ENCODE assay signal across 28 cellular contexts in the genomic region with DNA sequence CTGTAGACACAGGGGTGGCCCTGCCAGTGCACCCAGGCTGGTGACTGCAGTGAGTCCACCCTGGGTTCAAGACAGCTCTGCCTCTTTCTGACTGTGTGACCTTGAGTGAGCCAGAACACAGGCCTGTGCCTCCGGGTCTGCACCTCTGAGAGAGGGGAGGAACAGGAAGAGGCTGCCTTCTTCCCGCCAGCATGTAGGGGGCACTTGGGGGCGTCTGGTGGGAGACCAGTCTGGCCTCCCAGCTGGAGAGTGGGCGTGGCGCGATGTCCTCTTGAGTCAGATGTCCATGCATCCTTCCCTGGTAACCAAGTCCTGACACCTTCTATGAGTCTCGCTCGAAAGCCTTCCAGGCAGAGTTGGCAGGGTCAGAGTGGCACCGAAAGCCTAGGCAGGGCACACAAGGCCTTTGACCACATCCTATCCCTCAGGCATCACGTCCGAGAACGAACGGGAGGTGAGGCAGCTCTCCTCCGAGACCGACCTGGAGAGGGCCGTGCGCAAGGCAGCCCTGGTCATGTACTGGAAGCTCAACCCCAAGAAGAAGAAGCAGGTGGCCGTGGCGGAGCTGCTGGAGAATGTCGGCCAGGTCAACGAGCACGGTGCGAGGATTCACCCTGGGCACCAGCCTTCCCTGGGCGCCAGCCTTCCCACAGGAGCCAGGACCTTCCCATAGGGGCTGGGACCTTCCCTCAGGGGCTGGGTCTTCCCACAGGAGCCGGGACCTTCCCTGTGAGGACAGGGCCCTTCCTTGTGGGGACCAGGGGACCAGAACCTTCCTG.
"Had no signal": no experiment of that assay in that cellular context is flagged by ENCODE, and none has a peak within 500 bp of the region (broad histone marks: within the 10 kb centered on the region; RNA-seq: fewer than 3 reads in every experiment).

No MANE protein-coding gene starts in this region.

- DNase-seq: activated CD4-positive, alpha-beta T cell treated with anti-CD3 and anti-CD28 coated beads for 4 hours; activated CD4-positive, alpha-beta T cell treated with anti-CD3 and anti-CD28 coated beads, Interleukin-2, amount 50 U/mL, for 4 hours; activated naive CD4-positive, alpha-beta T cell; activated T-cell treated with anti-CD3 and anti-CD28 coated beads for 4 hours; activated T-cell treated with anti-CD3 and anti-CD28 coated beads, Interleukin-2, amount 50 U/mL, for 72 hours; anterior cingulate cortex; endodermal cell; foreskin melanocyte; immature natural killer cell; kidney; left colon; naive thymus-derived CD8-positive, alpha-beta T cell; small intestine; stimulated activated CD4-positive, alpha-beta T cell treated with anti-CD3 and anti-CD28 coated beads, Interleukin-4, amount 100 ng/mL, for 4 hours; stimulated activated CD8-positive, alpha-beta memory T cell treated with anti-CD3 and anti-CD28 coated beads, Interleukin-4, amount 100 ng/mL, for 48 hours; stimulated activated naive CD8-positive, alpha-beta T cell treated with anti-CD3 and anti-CD28 coated beads, Interleukin-15, amount 100 ng/mL, for 72 hours; substantia nigra; T-helper 1 cell had no signal

- H3K27ac ChIP-seq: esophagus muscularis mucosa, vagina had no signal

- H3K27ac Mint-ChIP-seq: activated naive CD8-positive, alpha-beta T cell; activated T-cell treated with anti-CD3 and anti-CD28 coated beads, Interleukin-2, amount 50 U/mL, for 72 hours; dendritic cell treated with granulocyte-macrophage colony-stimulating factor and Interleukin-4, amounts not matched to agents 40 ng/mL and 50 ng/mL, for 4 days; endodermal cell; immature natural killer cell; memory B cell; naive thymus-derived CD8-positive, alpha-beta T cell; stimulated activated memory B cell treated with anti-CD40 and anti-IgM and Interleukin-4, amounts not matched to agents 10 μg/mL and 1 μg/mL and 100 μg/mL, for 72 hours; T-helper 2 cell treated with Interferon-gamma antibody and Interleukin-4, amounts not matched to agents 5 μg/mL and 100 μg/mL, for 36 hours; type B pancreatic cell had no signal

- H3K4me1 Mint-ChIP-seq: central memory CD8-positive, alpha-beta T cell; endodermal cell; immature natural killer cell; memory B cell; stimulated activated memory B cell treated with anti-CD40 and anti-IgM and Interleukin-4, amounts not matched to agents 10 μg/mL and 1 μg/mL and 100 μg/mL, for 72 hours; stimulated activated naive CD8-positive, alpha-beta T cell treated with anti-CD3 and anti-CD28 coated beads, Interleukin-15, amount 100 ng/mL, for 72 hours had no signal

- H3K4me1 ChIP-seq: esophagus muscularis mucosa, vagina had no signal

- H3K9me3 ChIP-seq: esophagus muscularis mucosa, vagina had no signal

- ATAC-seq: activated T-cell treated with anti-CD3 and anti-CD28 coated beads, Interleukin-2, amount 50 U/mL, for 72 hours; left colon; naive thymus-derived CD8-positive, alpha-beta T cell; sciatic nerve; stimulated activated memory B cell treated with anti-CD40 and anti-IgM and Interleukin-4, amounts not matched to agents 10 μg/mL and 1 μg/mL and 100 μg/mL, for 72 hours had no signal

- H3K9me3 Mint-ChIP-seq: activated T-cell treated with anti-CD3 and anti-CD28 coated beads, Interleukin-2, amount 50 U/mL, for 72 hours; central memory CD8-positive, alpha-beta T cell; dendritic cell treated with granulocyte-macrophage colony-stimulating factor and Interleukin-4, amounts not matched to agents 40 ng/mL and 50 ng/mL, for 4 days; endodermal cell; immature natural killer cell; memory B cell; naive thymus-derived CD8-positive, alpha-beta T cell; stimulated activated memory B cell treated with anti-CD40 and anti-IgM and Interleukin-4, amounts not matched to agents 10 μg/mL and 1 μg/mL and 100 μg/mL, for 72 hours; stimulated activated naive CD8-positive, alpha-beta T cell treated with anti-CD3 and anti-CD28 coated beads, Interleukin-15, amount 100 ng/mL, for 72 hours; T-helper 2 cell treated with Interferon-gamma antibody and Interleukin-4, amounts not matched to agents 5 μg/mL and 100 μg/mL, for 36 hours; type B pancreatic cell had no signal

- H3K4me3 ChIP-seq: esophagus muscularis mucosa, vagina had no signal

- H3K27me3 Mint-ChIP-seq: activated naive CD8-positive, alpha-beta T cell; central memory CD8-positive, alpha-beta T cell; dendritic cell treated with granulocyte-macrophage colony-stimulating factor and Interleukin-4, amounts not matched to agents 40 ng/mL and 50 ng/mL, for 4 days; memory B cell; naive thymus-derived CD8-positive, alpha-beta T cell; stimulated activated memory B cell treated with anti-CD40 and anti-IgM and Interleukin-4, amounts not matched to agents 10 μg/mL and 1 μg/mL and 100 μg/mL, for 72 hours; stimulated activated naive CD8-positive, alpha-beta T cell treated with anti-CD3 and anti-CD28 coated beads, Interleukin-15, amount 100 ng/mL, for 72 hours; type B pancreatic cell had no signal

- H3K27me3 ChIP-seq: esophagus muscularis mucosa, vagina had no signal

- H3K4me3 Mint-ChIP-seq: activated naive CD8-positive, alpha-beta T cell; activated T-cell treated with anti-CD3 and anti-CD28 coated beads, Interleukin-2, amount 50 U/mL, for 72 hours; central memory CD8-positive, alpha-beta T cell; dendritic cell treated with granulocyte-macrophage colony-stimulating factor and Interleukin-4, amounts not matched to agents 40 ng/mL and 50 ng/mL, for 4 days; endodermal cell; immature natural killer cell; memory B cell; naive thymus-derived CD8-positive, alpha-beta T cell; stimulated activated memory B cell treated with anti-CD40 and anti-IgM and Interleukin-4, amounts not matched to agents 10 μg/mL and 1 μg/mL and 100 μg/mL, for 72 hours; stimulated activated naive CD8-positive, alpha-beta T cell treated with anti-CD3 and anti-CD28 coated beads, Interleukin-15, amount 100 ng/mL, for 72 hours; T-helper 2 cell treated with Interferon-gamma antibody and Interleukin-4, amounts not matched to agents 5 μg/mL and 100 μg/mL, for 36 hours; type B pancreatic cell had no signal
